27 cellular contexts compared by ENCODE assay signal in the genomic region with DNA sequence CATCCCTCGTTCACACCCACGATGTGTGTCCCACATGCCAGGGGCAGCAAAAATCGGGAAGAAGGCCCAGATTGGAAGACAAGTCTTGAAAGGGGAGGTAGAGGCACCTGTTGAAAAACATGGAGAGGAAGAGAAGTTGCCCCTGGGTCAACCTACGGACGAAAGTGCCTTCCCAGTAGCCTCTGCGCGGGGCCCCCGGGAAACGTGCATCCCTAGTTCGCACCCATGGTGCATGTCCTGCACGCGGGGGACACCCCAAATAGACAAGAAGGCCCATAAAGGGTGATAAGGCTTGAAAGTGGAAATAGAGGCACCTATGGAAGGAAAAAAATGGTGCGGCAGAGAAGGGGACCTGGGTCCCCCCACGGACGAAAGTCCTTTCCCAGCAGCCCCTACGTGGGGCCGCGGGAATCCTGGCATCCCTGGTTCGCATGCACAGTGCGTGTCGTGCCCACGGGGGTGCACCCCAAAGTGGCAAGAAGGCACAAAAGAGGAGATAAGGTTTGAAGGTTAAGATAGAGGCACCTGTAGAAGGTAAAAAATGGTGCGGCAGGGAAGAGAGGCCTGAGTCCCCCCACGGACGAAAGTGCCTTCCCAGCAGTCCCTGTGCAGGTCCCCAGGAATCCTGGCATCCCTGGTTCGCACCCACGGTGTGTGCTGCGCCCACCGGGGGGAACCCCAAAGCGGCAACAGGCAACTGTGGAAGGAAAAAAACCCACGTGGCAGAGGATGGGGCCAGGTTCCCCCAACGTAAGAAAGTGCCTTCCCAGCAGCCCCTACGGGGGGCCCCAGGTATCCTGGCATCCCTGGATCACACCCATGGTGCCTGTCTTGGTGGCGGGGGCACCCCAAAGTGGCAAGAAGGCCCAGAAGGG.
"Had no signal": no experiment of that assay in that cellular context is flagged by ENCODE, and none has a peak within 500 bp of the region (broad histone marks: within the 10 kb centered on the region; RNA-seq: fewer than 3 reads in every experiment).

No MANE protein-coding gene starts in this region.

- ATAC-seq: activated T-cell treated with anti-CD3 and anti-CD28 coated beads, Interleukin-2, amount 50 U/mL, for 4 hours; activated T-helper 17 cell treated with anti-CD3 and anti-CD28 coated beads, Interleukin-2, amount 50 U/mL, for 72 hours; Panc1; T-helper 17 cell had no signal

- H3K4me3 Mint-ChIP-seq: activated B cell treated with CpG ODN at 0.5 μM for 24 hours; activated CD4-positive, alpha-beta memory T cell treated with anti-CD3 and anti-CD28 coated beads for 36 hours; activated CD4-positive, alpha-beta T cell treated with anti-CD3 and anti-CD28 coated beads, Interleukin-2, amount 10 ng/mL, durations not matched to agents 7 days and 5 days; activated naive CD8-positive, alpha-beta T cell treated with anti-CD3 and anti-CD28 coated beads, Interleukin-2, amount 10 ng/mL, durations not matched to agents 7 days and 5 days; activated T-cell treated with anti-CD3 and anti-CD28 coated beads, Interleukin-2, amount 50 U/mL, for 4 hours; activated T-helper 17 cell treated with anti-CD3 and anti-CD28 coated beads, Interleukin-2, amount 50 U/mL, for 72 hours; T-helper 17 cell had no signal

- H3K27me3 Mint-ChIP-seq: activated B cell treated with CpG ODN at 0.5 μM for 24 hours; activated CD4-positive, alpha-beta memory T cell treated with anti-CD3 and anti-CD28 coated beads for 36 hours; activated CD4-positive, alpha-beta T cell treated with anti-CD3 and anti-CD28 coated beads, Interleukin-2, amount 10 ng/mL, durations not matched to agents 7 days and 5 days; activated naive CD8-positive, alpha-beta T cell treated with anti-CD3 and anti-CD28 coated beads, Interleukin-2, amount 10 ng/mL, durations not matched to agents 7 days and 5 days; activated T-helper 17 cell treated with anti-CD3 and anti-CD28 coated beads, Interleukin-2, amount 50 U/mL, for 72 hours; T-helper 17 cell had no signal

- H3K4me1 Mint-ChIP-seq: activated B cell treated with CpG ODN at 0.5 μM for 24 hours; activated CD4-positive, alpha-beta T cell treated with anti-CD3 and anti-CD28 coated beads, Interleukin-2, amount 10 ng/mL, durations not matched to agents 7 days and 5 days; activated naive CD8-positive, alpha-beta T cell treated with anti-CD3 and anti-CD28 coated beads, Interleukin-2, amount 10 ng/mL, durations not matched to agents 7 days and 5 days; activated T-helper 17 cell treated with anti-CD3 and anti-CD28 coated beads, Interleukin-2, amount 50 U/mL, for 72 hours; T-helper 17 cell had no signal

- H3K27ac Mint-ChIP-seq: activated B cell treated with CpG ODN at 0.5 μM for 24 hours; activated CD4-positive, alpha-beta memory T cell treated with anti-CD3 and anti-CD28 coated beads for 36 hours; activated CD4-positive, alpha-beta T cell treated with anti-CD3 and anti-CD28 coated beads, Interleukin-2, amount 10 ng/mL, durations not matched to agents 7 days and 5 days; activated naive CD8-positive, alpha-beta T cell treated with anti-CD3 and anti-CD28 coated beads, Interleukin-2, amount 10 ng/mL, durations not matched to agents 7 days and 5 days; activated T-helper 17 cell treated with anti-CD3 and anti-CD28 coated beads, Interleukin-2, amount 50 U/mL, for 72 hours; T-helper 17 cell had no signal

- H3K4me3 ChIP-seq: adrenal gland, breast epithelium had no signal

- H3K27ac ChIP-seq: adrenal gland, breast epithelium had no signal

- H3K4me1 ChIP-seq: adrenal gland, breast epithelium had no signal

- H3K9me3 ChIP-seq: adrenal gland had no signal

- H3K27me3 ChIP-seq: adrenal gland, breast epithelium had no signal

- DNase-seq: activated B cell treated with CpG ODN at 0.5 μM for 24 hours; activated CD4-positive, alpha-beta memory T cell treated with anti-CD3 and anti-CD28 coated beads for 36 hours; activated CD4-positive, alpha-beta T cell treated with anti-CD3 and anti-CD28 coated beads, Interleukin-2, amount 10 ng/mL, durations not matched to agents 7 days and 5 days; activated CD8-positive, alpha-beta memory T cell treated with anti-CD3 and anti-CD28 coated beads for 24 hours; activated naive CD4-positive, alpha-beta T cell treated with anti-CD3 and anti-CD28 coated beads, Interleukin-2, amount 50 U/mL, for 16 hours; activated naive CD8-positive, alpha-beta T cell treated with anti-CD3 and anti-CD28 coated beads, Interleukin-2, amount 10 ng/mL, durations not matched to agents 7 days and 5 days; activated T-cell treated with anti-CD3 and anti-CD28 coated beads, Interleukin-2, amount 50 U/mL, for 4 hours; adrenal gland; anterior cingulate cortex; Karpas-422; MM.1S; NCI-H1105; NCI-H1436; NCI-H1694 treated with DMSO at 0.1 percent for 48 hours; NCI-H2029 treated with DMSO at 0.1 percent for 48 hours; NCI-H345; NCI-H510A; NCI-H526 treated with DMSO at 0.1 percent for 48 hours; NCI-H82; OCI-M1; RPMI8226; SIG-M5; T-helper 17 cell; T-helper 9 cell had no signal

- H3K36me3 ChIP-seq: adrenal gland, breast epithelium had no signal

- H3K36me3 Mint-ChIP-seq: activated naive CD8-positive, alpha-beta T cell treated with anti-CD3 and anti-CD28 coated beads, Interleukin-2, amount 10 ng/mL, durations not matched to agents 7 days and 5 days had no signal
